ENCODE assay signal across 28 cellular contexts in the genomic region with DNA sequence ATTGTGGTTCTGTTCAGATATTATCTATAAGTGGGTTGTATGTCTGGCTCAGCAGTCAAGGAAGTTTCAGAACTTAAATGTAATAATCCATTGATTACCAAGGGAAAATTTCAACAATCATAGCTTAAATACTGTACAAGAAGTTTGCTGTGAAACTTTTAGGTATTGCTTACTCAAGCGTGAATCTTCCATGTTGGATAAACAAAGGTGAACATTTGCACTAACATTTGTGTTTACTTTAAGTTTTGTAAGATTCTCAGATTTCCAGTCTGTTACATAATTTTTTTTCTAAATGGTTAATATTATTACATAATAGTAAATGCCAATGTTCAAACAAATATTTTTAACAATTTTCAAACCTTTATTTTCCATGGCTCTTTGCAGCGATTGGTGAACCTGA.
"Had no signal": no experiment of that assay in that cellular context is flagged by ENCODE, and none has a peak within 500 bp of the region (broad histone marks: within the 10 kb centered on the region; RNA-seq: fewer than 3 reads in every experiment).

No MANE protein-coding gene starts in this region.

- ATAC-seq: effector memory CD8-positive, alpha-beta T cell; esophagus mucosa; foreskin keratinocyte; gastrocnemius medialis; gastroesophageal sphincter; heart left ventricle; heart right ventricle had no signal

- FAIRE-seq: colon, endometrium, endothelial cell of umbilical vein had no signal

- H3K36me3 ChIP-seq: colonic mucosa, esophagus muscularis mucosa, esophagus squamous epithelium, gastrocnemius medialis, gastroesophageal sphincter, heart left ventricle, heart right ventricle had no signal

- H3K9me3 Mint-ChIP-seq: dendritic cell treated with granulocyte-macrophage colony-stimulating factor and Interleukin-4, amounts not matched to agents 40 ng/mL and 50 ng/mL, for 4 days; endodermal cell had no signal

- H3K4me3 ChIP-seq: colonic mucosa, coronary artery, dorsolateral prefrontal cortex, esophagus muscularis mucosa, esophagus squamous epithelium, gastrocnemius medialis, gastroesophageal sphincter, heart left ventricle, heart right ventricle had no signal

- H3K27ac ChIP-seq: colonic mucosa, coronary artery, dorsolateral prefrontal cortex, epithelial cell of prostate, esophagus muscularis mucosa, esophagus squamous epithelium, foreskin keratinocyte, gastrocnemius medialis, gastroesophageal sphincter, heart left ventricle, heart right ventricle had no signal

- H3K4me1 Mint-ChIP-seq: endodermal cell had no signal

- H3K27ac Mint-ChIP-seq: dendritic cell treated with granulocyte-macrophage colony-stimulating factor and Interleukin-4, amounts not matched to agents 40 ng/mL and 50 ng/mL, for 4 days; effector memory CD8-positive, alpha-beta T cell; endodermal cell had no signal

- H3K9me3 ChIP-seq: colonic mucosa, esophagus muscularis mucosa, esophagus squamous epithelium, gastrocnemius medialis, gastroesophageal sphincter, heart left ventricle, heart right ventricle had no signal

- H3K27me3 Mint-ChIP-seq: dendritic cell treated with granulocyte-macrophage colony-stimulating factor and Interleukin-4, amounts not matched to agents 40 ng/mL and 50 ng/mL, for 4 days; effector memory CD8-positive, alpha-beta T cell had no signal

- H3K4me3 Mint-ChIP-seq: dendritic cell treated with granulocyte-macrophage colony-stimulating factor and Interleukin-4, amounts not matched to agents 40 ng/mL and 50 ng/mL, for 4 days; effector memory CD8-positive, alpha-beta T cell; endodermal cell had no signal

- DNase-seq: colonic mucosa; cortex of kidney; dermis blood vessel endothelial cell; dorsolateral prefrontal cortex; effector CD4-positive, alpha-beta T cell; effector CD8-positive, alpha-beta T cell; effector memory CD4-positive, alpha-beta T cell; effector memory CD8-positive, alpha-beta T cell; endodermal cell; erythroblast; esophagus squamous epithelium; foreskin fibroblast; foreskin keratinocyte; foreskin melanocyte; gastrocnemius medialis; glutamatergic neuron; head of caudate nucleus; heart left ventricle; heart right ventricle had no signal

- H3K4me1 ChIP-seq: colonic mucosa, esophagus muscularis mucosa, esophagus squamous epithelium, foreskin keratinocyte, gastrocnemius medialis, gastroesophageal sphincter, heart left ventricle, heart right ventricle had no signal

- H3K27me3 ChIP-seq: colonic mucosa, dorsolateral prefrontal cortex, esophagus muscularis mucosa, esophagus squamous epithelium, foreskin keratinocyte, gastrocnemius medialis, gastroesophageal sphincter, heart left ventricle, heart right ventricle had no signal
